1 cellular context compared by ENCODE assay signal in the genomic region with DNA sequence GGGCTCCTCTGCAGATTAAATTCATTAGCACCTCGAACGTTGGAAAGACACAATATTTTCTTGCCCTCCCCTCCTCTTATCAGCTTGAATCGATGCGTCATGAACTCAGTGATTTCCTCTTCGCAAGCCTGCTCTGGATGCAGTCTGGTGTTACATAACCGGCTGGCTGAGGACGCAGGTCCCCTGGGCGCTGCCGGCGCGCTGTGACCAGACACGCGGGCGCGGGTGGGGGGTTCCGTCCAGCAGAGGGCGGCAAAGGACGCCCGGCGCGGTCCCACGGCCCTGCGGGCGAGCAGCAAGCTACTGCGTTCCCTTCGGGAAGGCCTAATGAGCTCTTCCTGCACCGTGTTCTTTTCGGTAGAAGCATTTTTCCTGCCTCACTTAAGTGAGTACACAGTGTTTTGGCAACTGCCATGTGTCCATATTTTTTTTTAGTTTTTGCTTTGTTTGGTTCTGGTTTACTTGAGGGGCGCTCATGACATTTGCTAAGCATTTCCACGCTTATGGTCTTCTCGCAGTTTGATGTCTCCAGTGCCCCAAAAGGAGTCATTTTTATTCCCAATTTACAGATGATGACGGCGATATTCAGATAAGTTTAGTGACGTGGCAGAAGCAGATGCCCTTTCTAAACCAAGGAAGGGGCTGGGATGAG.
TF ChIP-seq lines count a peak whose summit lies in the region.

No MANE protein-coding gene starts in this region.

TF ChIP-seq in K562, 482 proteins besides CTCF, POLR2A, EP300 and RAD21 (continued from another document):
- TF ChIP-seq, protein P1, sequence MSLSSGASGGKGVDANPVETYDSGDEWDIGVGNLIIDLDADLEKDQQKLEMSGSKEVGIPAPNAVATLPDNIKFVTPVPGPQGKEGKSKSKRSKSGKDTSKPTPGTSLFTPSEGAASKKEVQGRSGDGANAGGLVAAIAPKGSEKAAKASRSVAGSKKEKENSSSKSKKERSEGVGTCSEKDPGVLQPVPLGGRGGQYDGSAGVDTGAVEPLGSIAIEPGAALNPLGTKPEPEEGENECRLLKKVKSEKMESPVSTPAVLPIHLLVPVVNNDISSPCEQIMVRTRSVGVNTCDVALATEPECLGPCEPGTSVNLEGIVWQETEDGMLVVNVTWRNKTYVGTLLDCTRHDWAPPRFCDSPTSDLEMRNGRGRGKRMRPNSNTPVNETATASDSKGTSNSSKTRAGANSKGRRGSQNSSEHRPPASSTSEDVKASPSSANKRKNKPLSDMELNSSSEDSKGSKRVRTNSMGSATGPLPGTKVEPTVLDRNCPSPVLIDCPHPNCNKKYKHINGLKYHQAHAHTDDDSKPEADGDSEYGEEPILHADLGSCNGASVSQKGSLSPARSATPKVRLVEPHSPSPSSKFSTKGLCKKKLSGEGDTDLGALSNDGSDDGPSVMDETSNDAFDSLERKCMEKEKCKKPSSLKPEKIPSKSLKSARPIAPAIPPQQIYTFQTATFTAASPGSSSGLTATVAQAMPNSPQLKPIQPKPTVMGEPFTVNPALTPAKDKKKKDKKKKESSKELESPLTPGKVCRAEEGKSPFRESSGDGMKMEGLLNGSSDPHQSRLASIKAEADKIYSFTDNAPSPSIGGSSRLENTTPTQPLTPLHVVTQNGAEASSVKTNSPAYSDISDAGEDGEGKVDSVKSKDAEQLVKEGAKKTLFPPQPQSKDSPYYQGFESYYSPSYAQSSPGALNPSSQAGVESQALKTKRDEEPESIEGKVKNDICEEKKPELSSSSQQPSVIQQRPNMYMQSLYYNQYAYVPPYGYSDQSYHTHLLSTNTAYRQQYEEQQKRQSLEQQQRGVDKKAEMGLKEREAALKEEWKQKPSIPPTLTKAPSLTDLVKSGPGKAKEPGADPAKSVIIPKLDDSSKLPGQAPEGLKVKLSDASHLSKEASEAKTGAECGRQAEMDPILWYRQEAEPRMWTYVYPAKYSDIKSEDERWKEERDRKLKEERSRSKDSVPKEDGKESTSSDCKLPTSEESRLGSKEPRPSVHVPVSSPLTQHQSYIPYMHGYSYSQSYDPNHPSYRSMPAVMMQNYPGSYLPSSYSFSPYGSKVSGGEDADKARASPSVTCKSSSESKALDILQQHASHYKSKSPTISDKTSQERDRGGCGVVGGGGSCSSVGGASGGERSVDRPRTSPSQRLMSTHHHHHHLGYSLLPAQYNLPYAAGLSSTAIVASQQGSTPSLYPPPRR (CRISPR knock-in tag; IDR thresholded peaks at IDR 0.05; ENCODE audit: borderline replicate concordance), result no peak
- TF ChIP-seq SMARCA4 (IDR thresholded peaks at IDR 0.05) (0 out of 2 replicates have a peak, but pooled peaks have one; percentile 32), NELFE (IDR thresholded peaks at IDR 0.05; ENCODE audit: insufficient read depth, insufficient read length) (no peak), HDGF (IDR thresholded peaks at IDR 0.05) (0 out of 2 replicates have a peak, but pooled peaks have one; percentile 52), NR1H2 (CRISPR knock-in tag; IDR thresholded peaks at IDR 0.05) (no peak), STAG1 (CRISPR knock-in tag; IDR thresholded peaks at IDR 0.05; ENCODE audit: borderline replicate concordance) (peak; percentile 80; the same call in 1 of the 2 replicates), U2AF2 (optimal IDR thresholded peaks at IDR 0.05; ENCODE audit: low read depth, low read length) (no peak)
